In genomic region chrX:11764602-11765067, GRCh38 we compare ENCODE assay signal across 11 cellular contexts. TPM values are rescaled to one million over a fixed set of nuclear protein-coding genes. Genes with fewer than 3 reads are reported as not detected.
DNase-seq lines count a peak whose midpoint lies in the region; ATAC-seq and TF ChIP-seq lines count a peak whose summit lies in the region.
"Had no signal": no experiment of that assay in that cellular context is flagged by ENCODE, and none has a peak within 500 bp of the region (broad histone marks: within the 10 kb centered on the region; RNA-seq: fewer than 3 reads in every experiment).

No MANE protein-coding gene starts in this region.

- no peaks in the 10 kb centered on the region for H3K9me3 Mint-ChIP-seq in activated naive CD4-positive, alpha-beta T cell treated with anti-CD3 and anti-CD28 coated beads, Interleukin-2, amount 50 U/mL, for 24 hours
- H3K9me3 Mint-ChIP-seq in activated CD8-positive, alpha-beta T cell treated with anti-CD3 and anti-CD28 coated beads, Interleukin-2, amount 10 ng/mL, durations not matched to agents 7 days and 5 days (ENCODE audit: insufficient read depth), result no peaks in the 10 kb centered on the region
- no peaks in the 10 kb centered on the region for H3K9me3 Mint-ChIP-seq in stimulated activated naive CD8-positive, alpha-beta T cell treated with anti-CD3 and anti-CD28 coated beads, Interleukin-15, amount 100 ng/mL, for 72 hours

- CTCF ChIA-PET in activated CD8-positive, alpha-beta T cell treated with anti-CD3 and anti-CD28 coated beads, Interleukin-2, amount 10 ng/mL, durations not matched to agents 7 days and 5 days (lab: Charles Lee), result interaction anchor here (4.5 kb wide), 1 partner anchor 22 kb away, joined by 22 read pairs; no protein-coding TSS in a partner anchor
- CTCF ChIA-PET in HEK293T (lab: Yijun Ruan, JAX), result no interaction called here

- H3K27me3 Mint-ChIP-seq in activated naive CD4-positive, alpha-beta T cell treated with anti-CD3 and anti-CD28 coated beads, Interleukin-2, amount 50 U/mL, for 24 hours, result no peaks in the 10 kb centered on the region
- no peaks in the 10 kb centered on the region for H3K27me3 Mint-ChIP-seq in activated CD8-positive, alpha-beta T cell treated with anti-CD3 and anti-CD28 coated beads, Interleukin-2, amount 10 ng/mL, durations not matched to agents 7 days and 5 days (ENCODE audit: low read depth)
- H3K27me3 Mint-ChIP-seq in stimulated activated naive CD8-positive, alpha-beta T cell treated with anti-CD3 and anti-CD28 coated beads, Interleukin-15, amount 100 ng/mL, for 72 hours, result no peaks in the 10 kb centered on the region

- H3K4me1 Mint-ChIP-seq in activated naive CD4-positive, alpha-beta T cell treated with anti-CD3 and anti-CD28 coated beads, Interleukin-2, amount 50 U/mL, for 24 hours, result peaks cover 55% of the 10 kb centered on the region
- H3K4me1 Mint-ChIP-seq in activated CD8-positive, alpha-beta T cell treated with anti-CD3 and anti-CD28 coated beads, Interleukin-2, amount 10 ng/mL, durations not matched to agents 7 days and 5 days (ENCODE audit: low read depth), result peaks cover 56% of the 10 kb centered on the region
- peaks cover 50% of the 10 kb centered on the region for H3K4me1 Mint-ChIP-seq in stimulated activated naive CD8-positive, alpha-beta T cell treated with anti-CD3 and anti-CD28 coated beads, Interleukin-15, amount 100 ng/mL, for 72 hours

- ATAC-seq in HG02763 (IDR thresholded peaks at IDR 0.05; ENCODE audit: unreplicated experiment) (peak; percentile 27), HG03139 (IDR thresholded peaks at IDR 0.05; ENCODE audit: unreplicated experiment) (no peak)
- ATAC-seq in activated CD8-positive, alpha-beta T cell treated with anti-CD3 and anti-CD28 coated beads, Interleukin-2, amount 10 ng/mL, durations not matched to agents 7 days and 5 days, result peak; percentile 28
- peak; percentile 77 for ATAC-seq in stimulated activated naive CD8-positive, alpha-beta T cell treated with anti-CD3 and anti-CD28 coated beads, Interleukin-15, amount 100 ng/mL, for 72 hours

- no peak for DNase-seq in activated naive CD4-positive, alpha-beta T cell treated with anti-CD3 and anti-CD28 coated beads, Interleukin-2, amount 50 U/mL, for 16 hours
- DNase-seq in activated CD8-positive, alpha-beta T cell treated with anti-CD3 and anti-CD28 coated beads, Interleukin-2, amount 10 ng/mL, durations not matched to agents 7 days and 5 days, result no peak
- DNase-seq in stimulated activated naive CD8-positive, alpha-beta T cell treated with anti-CD3 and anti-CD28 coated beads, Interleukin-15, amount 100 ng/mL, for 72 hours, result peak in 1 of 2 donors; percentile 42
- DNase-seq in NCI-H2029 (lab: John Stamatoyannopoulos, UW) (no peak), HEK293T (ENCODE audit: extremely low spot score) (no peak)
- DNase-seq: DMS79 treated with DMSO at 0.1 percent for 48 hours, kidney, NCI-H187 had no signal

- POLR2A ChIA-PET in activated CD8-positive, alpha-beta T cell treated with anti-CD3 and anti-CD28 coated beads, Interleukin-2, amount 10 ng/mL, durations not matched to agents 7 days and 5 days (lab: Charles Lee), result no interaction called here
- POLR2A ChIA-PET in HEK293T (lab: Yijun Ruan, JAX), result no interaction called here

- H3K27ac Mint-ChIP-seq in activated naive CD4-positive, alpha-beta T cell treated with anti-CD3 and anti-CD28 coated beads, Interleukin-2, amount 50 U/mL, for 24 hours, result peak overlapping the region; percentile 91
- peak overlapping the region; percentile 82 for H3K27ac Mint-ChIP-seq in activated CD8-positive, alpha-beta T cell treated with anti-CD3 and anti-CD28 coated beads, Interleukin-2, amount 10 ng/mL, durations not matched to agents 7 days and 5 days
- H3K27ac Mint-ChIP-seq in stimulated activated naive CD8-positive, alpha-beta T cell treated with anti-CD3 and anti-CD28 coated beads, Interleukin-15, amount 100 ng/mL, for 72 hours, result peak overlapping the region; percentile 87 to 97

- peak overlapping the region; percentile 95 for H3K4me3 Mint-ChIP-seq in activated naive CD4-positive, alpha-beta T cell treated with anti-CD3 and anti-CD28 coated beads, Interleukin-2, amount 50 U/mL, for 24 hours
- peak overlapping the region; percentile 56 for H3K4me3 Mint-ChIP-seq in activated CD8-positive, alpha-beta T cell treated with anti-CD3 and anti-CD28 coated beads, Interleukin-2, amount 10 ng/mL, durations not matched to agents 7 days and 5 days
- peak overlapping the region; percentile 86 for H3K4me3 Mint-ChIP-seq in stimulated activated naive CD8-positive, alpha-beta T cell treated with anti-CD3 and anti-CD28 coated beads, Interleukin-15, amount 100 ng/mL, for 72 hours

- H3K36me3 Mint-ChIP-seq in activated naive CD4-positive, alpha-beta T cell treated with anti-CD3 and anti-CD28 coated beads, Interleukin-2, amount 50 U/mL, for 24 hours, result peaks cover 41% of the 10 kb centered on the region
- peaks cover 68% of the 10 kb centered on the region for H3K36me3 Mint-ChIP-seq in activated CD8-positive, alpha-beta T cell treated with anti-CD3 and anti-CD28 coated beads, Interleukin-2, amount 10 ng/mL, durations not matched to agents 7 days and 5 days (ENCODE audit: low read depth)

TF ChIP-seq in HEK293T, 16 proteins besides CTCF, POLR2A, EP300 and RAD21:
- TF ChIP-seq ELF4 (IDR thresholded peaks at IDR 0.05) (no peak), BHLHE40 (IDR thresholded peaks at IDR 0.05; ENCODE audit: borderline replicate concordance) (no peak), NFRKB (IDR thresholded peaks at IDR 0.05) (no peak), FOXK2 (IDR thresholded peaks at IDR 0.05) (no peak), CTBP1 (IDR thresholded peaks at IDR 0.05; ENCODE audit: borderline replicate concordance) (no peak), SP1 (IDR thresholded peaks at IDR 0.05) (no peak), HDGF (IDR thresholded peaks at IDR 0.05; ENCODE audit: borderline replicate concordance) (no peak), ARNT (IDR thresholded peaks at IDR 0.05) (no peak), L3MBTL2 (conservative IDR thresholded peaks at IDR 0.05) (no peak), LEF1 (IDR thresholded peaks at IDR 0.05; ENCODE audit: borderline replicate concordance) (no peak), ZNF384 (IDR thresholded peaks at IDR 0.05) (no peak), TARDBP (IDR thresholded peaks at IDR 0.05) (no peak), FOXM1 (IDR thresholded peaks at IDR 0.05; ENCODE audit: borderline replicate concordance) (no peak), SUZ12 (IDR thresholded peaks at IDR 0.05) (no peak), FOXA1 (IDR thresholded peaks at IDR 0.05) (no peak)
- TF ChIP-seq, protein P1, sequence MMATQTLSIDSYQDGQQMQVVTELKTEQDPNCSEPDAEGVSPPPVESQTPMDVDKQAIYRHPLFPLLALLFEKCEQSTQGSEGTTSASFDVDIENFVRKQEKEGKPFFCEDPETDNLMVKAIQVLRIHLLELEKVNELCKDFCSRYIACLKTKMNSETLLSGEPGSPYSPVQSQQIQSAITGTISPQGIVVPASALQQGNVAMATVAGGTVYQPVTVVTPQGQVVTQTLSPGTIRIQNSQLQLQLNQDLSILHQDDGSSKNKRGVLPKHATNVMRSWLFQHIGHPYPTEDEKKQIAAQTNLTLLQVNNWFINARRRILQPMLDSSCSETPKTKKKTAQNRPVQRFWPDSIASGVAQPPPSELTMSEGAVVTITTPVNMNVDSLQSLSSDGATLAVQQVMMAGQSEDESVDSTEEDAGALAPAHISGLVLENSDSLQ (IDR thresholded peaks at IDR 0.05), result no peak
TF ChIP-seq in HEK293T: peak in this region for 0.

RNA-seq across cellular contexts. Expression of gene MSL3, which starts 6.6 kb away (rescaled TPM):
- 10 to 100 TPM; 49.7 to 50.1 TPM for total RNA-seq in activated CD8-positive, alpha-beta T cell treated with anti-CD3 and anti-CD28 coated beads, Interleukin-2, amount 10 ng/mL, durations not matched to agents 7 days and 5 days
